11 cellular contexts compared by ENCODE assay signal in genomic region chr11:114846040-114846791, GRCh38.
DNase-seq lines count a peak whose midpoint lies in the region; ATAC-seq and TF ChIP-seq lines count a peak whose summit lies in the region.
"Had no signal": no experiment of that assay in that cellular context is flagged by ENCODE, and none has a peak within 500 bp of the region (broad histone marks: within the 10 kb centered on the region; RNA-seq: fewer than 3 reads in every experiment).

No MANE protein-coding gene starts in this region.

- no peak overlapping the region for H3K4me2 ChIP-seq in hepatocyte

- H3K27ac ChIP-seq in A673 (ENCODE audit: low read depth, low read length, poor library complexity, severe bottlenecking) = no peak overlapping the region
- H3K27ac ChIP-seq in hepatocyte = no peak overlapping the region
- H3K27ac ChIP-seq: HL-60, neutrophil had no signal

- no peaks in the 10 kb centered on the region for H3K9me2 ChIP-seq in hepatocyte (replicated peaks; ENCODE audit: insufficient read depth)

- H3K27ac Mint-ChIP-seq in nephron progenitor cell = no peak overlapping the region

- H3K4me3 ChIP-seq in A673 (ENCODE audit: low read depth, low read length, poor library complexity, severe bottlenecking) = no peak overlapping the region
- H3K4me3 ChIP-seq in MG63 = no peak overlapping the region
- H3K4me3 ChIP-seq in hepatocyte = no peak overlapping the region

- no peak for ATAC-seq in GM21381 (IDR thresholded peaks at IDR 0.05; ENCODE audit: unreplicated experiment)
- ATAC-seq in GM19397 (IDR thresholded peaks at IDR 0.05; ENCODE audit: unreplicated experiment) = no peak

- H3K9me3 Mint-ChIP-seq in nephron progenitor cell = peaks cover 24% of the 10 kb centered on the region

- TF ChIP-seq CTCF in A673 (conservative IDR thresholded peaks at IDR 0.05; ENCODE audit: low read depth, low read length) (no peak), hepatocyte (IDR thresholded peaks at IDR 0.05; ENCODE audit: poor library complexity) (no peak), nephron progenitor cell (IDR thresholded peaks at IDR 0.05) (no peak)

- intact Hi-C loops in A673 (cut with micrococcal nuclease; ENCODE audit: unreplicated experiment) = no loop called here

- H4K20me1 ChIP-seq in hepatocyte (ENCODE audit: insufficient read depth, poor library complexity, severe bottlenecking) = no peaks in the 10 kb centered on the region

- POLR2A ChIA-PET in A673 (lab: Charles Lee; ENCODE audit: low non-redundant PET) = no interaction called here

- H3K36me3 ChIP-seq in A673 (ENCODE audit: insufficient read depth, low read length, poor library complexity, severe bottlenecking) (no peaks in the 10 kb centered on the region), MG63 (no peaks in the 10 kb centered on the region), hepatocyte (replicated peaks; ENCODE audit: insufficient read depth, low read depth) (no peaks in the 10 kb centered on the region)
- H3K36me3 ChIP-seq: neutrophil had no signal

- H2AFZ ChIP-seq in hepatocyte = no peak overlapping the region

- H3K4me1 ChIP-seq in A673 (ENCODE audit: insufficient read depth, low read length, poor library complexity, severe bottlenecking) (peaks cover 15% of the 10 kb centered on the region), hepatocyte (ENCODE audit: insufficient read depth) (no peaks in the 10 kb centered on the region)

- CTCF ChIA-PET in A673 (lab: Charles Lee) = no interaction called here

- DNase-seq in A673 (ENCODE audit: low spot score) (peak; percentile 72), MG63 (peak; percentile 80), SHP77 treated with DMSO at 0.1 percent for 48 hours (lab: John Stamatoyannopoulos, UW) (peak; percentile 57), hepatocyte (ENCODE audit: low spot score) (peak; percentile 21), AG08395 (ENCODE audit: low spot score) (no peak), nephron progenitor cell (no peak)
- DNase-seq: foreskin melanocyte had no signal

- H3K27me3 Mint-ChIP-seq in nephron progenitor cell (ENCODE audit: low read depth, poor library complexity) = peaks cover 4% of the 10 kb centered on the region

- no peaks in the 10 kb centered on the region for H3K79me2 ChIP-seq in hepatocyte

- WGBS in hepatocyte (ENCODE audit: low lambda C conversion rate, missing lambda C conversion rate) = 78% methylated on average over 5 of the region's 5 CpGs

- H3K4me1 Mint-ChIP-seq in nephron progenitor cell = peaks cover 32% of the 10 kb centered on the region

- H3K36me3 Mint-ChIP-seq in nephron progenitor cell (ENCODE audit: low read depth) = no peaks in the 10 kb centered on the region

- no TSS peak for BruUV-seq in A673 (replicated peaks; lab: Mats Ljungman, UMichigan)

- no peak overlapping the region for H3K4me3 Mint-ChIP-seq in nephron progenitor cell

- peaks cover 3% of the 10 kb centered on the region for H3K27me3 ChIP-seq in A673 (replicated peaks; ENCODE audit: insufficient read depth, low read depth, low read length, poor library complexity)
- H3K27me3 ChIP-seq in MG63 = no peaks in the 10 kb centered on the region
- H3K27me3 ChIP-seq in hepatocyte = peaks cover 8% of the 10 kb centered on the region
- H3K27me3 ChIP-seq: neutrophil had no signal

- H3K9me3 ChIP-seq in A673 (ENCODE audit: low read depth, low read length, poor library complexity, severe bottlenecking) = no peaks in the 10 kb centered on the region
- H3K9me3 ChIP-seq in MG63 = no peaks in the 10 kb centered on the region
- H3K9me3 ChIP-seq in hepatocyte (ENCODE audit: low read depth) = no peaks in the 10 kb centered on the region
- H3K9me3 ChIP-seq: neutrophil had no signal

Comparison
In these comparisons a context has a peak if more than half of its experiments do, and no peak if none do; other contexts are left out.
1. DNase-seq: peak in A673 (single experiment), MG63 (single experiment), SHP77 treated with DMSO at 0.1 percent for 48 hours (single experiment) and hepatocyte (single experiment); none in AG08395 (single experiment) and nephron progenitor cell (single experiment).